In genomic region chr16:51429041-51429440, GRCh38 we compare ENCODE assay signal across 1 cellular context.
TF ChIP-seq lines count a peak whose summit lies in the region.

No MANE protein-coding gene starts in this region.

TF ChIP-seq in IMR-90, 13 proteins besides CTCF, POLR2A, EP300 and RAD21 (continued from another document):
- TF ChIP-seq MXI1 (IDR thresholded peaks at IDR 0.05; ENCODE audit: borderline replicate concordance, low read depth, low read length), result no peak
- no peak for TF ChIP-seq CEBPB (IDR thresholded peaks at IDR 0.05; ENCODE audit: low read depth, low read length)
